Comparison of ENCODE assay signal across 8 cellular contexts in genomic region chr9:129569506-129570449, GRCh38. TPM values are rescaled to one million over a fixed set of nuclear protein-coding genes. Genes with fewer than 3 reads are reported as not detected.
DNase-seq lines count a peak whose midpoint lies in the region; FAIRE-seq and TF ChIP-seq lines count a peak whose summit lies in the region.

No MANE protein-coding gene starts in this region.

- peak; percentile 81 for FAIRE-seq in endothelial cell of umbilical vein (lab: Jason Lieb, UNC)

- no peaks in the 10 kb centered on the region for H3K9me3 ChIP-seq in endothelial cell of umbilical vein (replicated peaks; ENCODE audit: control insufficient read depth, insufficient read depth, low read length)
- no peaks in the 10 kb centered on the region for H3K9me3 ChIP-seq in effector memory CD4-positive, alpha-beta T cell (ENCODE audit: control insufficient read depth, low read length)

- BruUV-seq in endothelial cell of umbilical vein (replicated peaks; lab: Mats Ljungman, UMichigan), result no TSS peak

- H3K27me3 Mint-ChIP-seq in nephron (ENCODE audit: low read depth), result no peaks in the 10 kb centered on the region

- H3K27ac ChIP-seq in RWPE1 (peak overlapping the region; percentile 63), endothelial cell of umbilical vein (ENCODE audit: insufficient read depth, low read depth, low read length) (no peak overlapping the region)
- no peak overlapping the region for H3K27ac ChIP-seq in effector memory CD4-positive, alpha-beta T cell (ENCODE audit: insufficient read depth, low read length, poor library complexity, severe bottlenecking)

- H3K27me3 ChIP-seq in endothelial cell of umbilical vein (ENCODE audit: control insufficient read depth in 2 of 2, insufficient read depth in 2 of 2, low read length in 2 of 2), result no peaks in the 10 kb centered on the region
- H3K27me3 ChIP-seq in effector memory CD4-positive, alpha-beta T cell (replicated peaks; ENCODE audit: control insufficient read depth, insufficient read depth, low read length, poor library complexity, severe bottlenecking), result peaks cover 5% of the 10 kb centered on the region

- peak overlapping the region; percentile 9 for H2AFZ ChIP-seq in endothelial cell of umbilical vein (ENCODE audit: low read depth, low read length)

- no peaks in the 10 kb centered on the region for H3K36me3 ChIP-seq in endothelial cell of umbilical vein (ENCODE audit: control insufficient read depth in 2 of 2, extremely low read depth in 1 of 2, insufficient read depth in 2 of 2, low read length in 2 of 2)
- no peaks in the 10 kb centered on the region for H3K36me3 ChIP-seq in effector memory CD4-positive, alpha-beta T cell (ENCODE audit: control insufficient read depth, insufficient read depth, low read length)

- no peaks in the 10 kb centered on the region for H3K9me1 ChIP-seq in endothelial cell of umbilical vein (replicated peaks; ENCODE audit: control insufficient read depth, extremely low read depth, insufficient read depth, low read length)

- peak overlapping the region; percentile 77 to 90 (median 89) for H3K4me3 Mint-ChIP-seq in nephron

- H4K20me1 ChIP-seq in endothelial cell of umbilical vein (replicated peaks; ENCODE audit: control insufficient read depth, extremely low read depth, insufficient read depth, low read length), result no peaks in the 10 kb centered on the region

- no peak overlapping the region for H3K9ac ChIP-seq in endothelial cell of umbilical vein (replicated peaks; ENCODE audit: extremely low read depth, insufficient read depth, low read length)

- POLR2A ChIA-PET in RWPE1 (lab: Yijun Ruan, JAX; ENCODE audit: low non-redundant PET), result no interaction called here
- POLR2A ChIA-PET in endothelial cell of umbilical vein (lab: Charles Lee), result interaction anchor here (0.6 to 0.7 kb wide), 2 partner anchors 86 to 392 kb away, joined by 3 to 4 read pairs; partner anchors contain the start of gene IER5L

- peaks cover 31% of the 10 kb centered on the region for H3K4me1 Mint-ChIP-seq in nephron

- no peak for TF ChIP-seq POLR2A in endothelial cell of umbilical vein (IDR thresholded peaks at IDR 0.05; ENCODE audit: low read depth, low read length)

- TF ChIP-seq CTCF in RWPE1 (conservative IDR thresholded peaks at IDR 0.05; ENCODE audit: low read depth) (no peak), endothelial cell of umbilical vein (IDR thresholded peaks at IDR 0.05; ENCODE audit: extremely low read depth in 1 of 2, insufficient read depth in 1 of 2, low read depth in 1 of 2, low read length in 2 of 2) (peak; percentile 22 to 48), nephron (IDR thresholded peaks at IDR 0.05; ENCODE audit: unreplicated experiment in 3 of 3) (peak; percentile 45 to 53 (median 45))

- dilution Hi-C loops in endothelial cell of umbilical vein (cut with MboI; ENCODE audit: extremely low pct_ligation_motif_present, low sequenced_read_pairs), result no loop called here

- no peaks in the 10 kb centered on the region for H3K9me3 Mint-ChIP-seq in nephron

- peak overlapping the region; percentile 93 to 98 (median 97) for H3K27ac Mint-ChIP-seq in nephron

- no peak overlapping the region for H3K4me2 ChIP-seq in endothelial cell of umbilical vein (ENCODE audit: insufficient read depth, low read length)

- no peak overlapping the region for H3K4me3 ChIP-seq in endothelial cell of umbilical vein (replicated peaks in 1 of 3; ENCODE audit: insufficient read depth in 1 of 3, low read depth in 1 of 3, low read length in 3 of 3)
- H3K4me3 ChIP-seq in effector memory CD4-positive, alpha-beta T cell (ENCODE audit: insufficient read depth, low read depth, low read length, poor library complexity, severe bottlenecking), result no peak overlapping the region

- peaks cover 2% of the 10 kb centered on the region for H3K4me1 ChIP-seq in endothelial cell of umbilical vein (ENCODE audit: control insufficient read depth, extremely low read depth, insufficient read depth, low read length)
- H3K4me1 ChIP-seq in effector memory CD4-positive, alpha-beta T cell (ENCODE audit: control insufficient read depth, insufficient read depth, low read length, poor library complexity, severe bottlenecking), result peaks cover 14% of the 10 kb centered on the region

- H3K79me2 ChIP-seq in endothelial cell of umbilical vein (ENCODE audit: control insufficient read depth, insufficient read depth, low read length), result no peaks in the 10 kb centered on the region

- CTCF ChIA-PET in RWPE1 (lab: Yijun Ruan, JAX) (interaction anchor here (0.5 to 1.4 kb wide), 6 partner anchors 19 to 1129 kb away, joined by 3 to 4 read pairs (median 3); no protein-coding TSS in a partner anchor), endothelial cell of umbilical vein (lab: Charles Lee) (interaction anchor here (0.8 to 2.7 kb wide), 6 partner anchors 19 to 438 kb away, joined by 3 to 12 read pairs (median 6); no protein-coding TSS in a partner anchor)

- intact Hi-C loops in endothelial cell of umbilical vein (cut with micrococcal nuclease), result loop anchor here (2.0 to 5.0 kb wide), 5 partner anchors 37 to 532 kb away; partner anchors contain the start of gene MIGA2

- DNase-seq in DMS53 (lab: John Stamatoyannopoulos, UW) (peak; percentile 54), DMS53 treated with DMSO at 0.1 percent for 48 hours (lab: John Stamatoyannopoulos, UW; ENCODE audit: unreplicated experiment) (no peak), RWPE1 (ENCODE audit: low spot score) (no peak), endothelial cell of umbilical vein (ENCODE audit: low read depth, low spot score) (peak; percentile 30), mucosa of gallbladder (ENCODE audit: low spot score) (no peak), cortex of kidney (lab: John Stamatoyannopoulos, UW) (no peak)
- no peak for DNase-seq in effector memory CD4-positive, alpha-beta T cell

- H3K36me3 Mint-ChIP-seq in nephron (ENCODE audit: low read depth), result no peaks in the 10 kb centered on the region

TF ChIP-seq in endothelial cell of umbilical vein, 7 proteins besides CTCF, POLR2A, EP300 and RAD21:
- TF ChIP-seq MAX (IDR thresholded peaks at IDR 0.05; ENCODE audit: insufficient read depth, insufficient read length) (no peak), MYC (IDR thresholded peaks at IDR 0.05; ENCODE audit: low read depth, low read length) (no peak), GATA2 (IDR thresholded peaks at IDR 0.05; ENCODE audit: insufficient read depth, insufficient read length, low read depth, low read length) (no peak), FOS (IDR thresholded peaks at IDR 0.05; ENCODE audit: borderline replicate concordance, insufficient read depth, low read length) (no peak), JUN (IDR thresholded peaks at IDR 0.05; ENCODE audit: borderline replicate concordance, insufficient read depth, insufficient read length, low read depth) (no peak), EZH2 (IDR thresholded peaks at IDR 0.05; ENCODE audit: borderline replicate concordance, low read depth, low read length, severe bottlenecking) (no peak), POLR2AphosphoS5 (IDR thresholded peaks at IDR 0.05; ENCODE audit: insufficient read depth, low read depth, low read length) (no peak)

RNA-seq across cellular contexts. Expression of gene C9orf50, which starts 51.1 kb away (rescaled TPM):
- total RNA-seq in endothelial cell of umbilical vein (not detected in 2 replicates), mucosa of gallbladder (1.0 TPM)
- polyA plus RNA-seq in endothelial cell of umbilical vein, result 0.05 TPM in 1 of 2 replicates, not detected in the other
- not detected in 2 replicates for polyA plus RNA-seq in endothelial cell of umbilical vein (2011; cell fraction: cytosol; rRNA removed)
- not detected in 2 replicates for polyA plus RNA-seq in endothelial cell of umbilical vein (2011; cell fraction: nucleus; rRNA removed)
- not detected in 2 replicates for polyA plus RNA-seq in endothelial cell of umbilical vein (2012)
- polyA minus RNA-seq in endothelial cell of umbilical vein, result not detected in 2 replicates
- polyA minus RNA-seq in endothelial cell of umbilical vein (2011; cell fraction: cytosol; rRNA and poly(A)+ RNA removed), result not detected
- polyA minus RNA-seq in endothelial cell of umbilical vein (2011; cell fraction: nucleus; rRNA and poly(A)+ RNA removed), result not detected in 2 replicates

RNA-seq across cellular contexts. Expression of gene NTMT1, which starts 56.2 kb away (rescaled TPM):
- total RNA-seq in endothelial cell of umbilical vein (47.6 and 53.2 TPM in 2 replicates), mucosa of gallbladder (45.1 TPM)
- polyA plus RNA-seq in endothelial cell of umbilical vein, result 51.1 and 58.3 TPM in 2 replicates
- polyA plus RNA-seq in endothelial cell of umbilical vein (2011; cell fraction: cytosol; rRNA removed), result 44.9 and 48.8 TPM in 2 replicates
- polyA plus RNA-seq in endothelial cell of umbilical vein (2011; cell fraction: nucleus; rRNA removed), result 28.6 and 32.3 TPM in 2 replicates
- polyA plus RNA-seq in endothelial cell of umbilical vein (2012), result 39.2 and 47.0 TPM in 2 replicates
- polyA minus RNA-seq in endothelial cell of umbilical vein, result 15.9 and 22.1 TPM in 2 replicates
- polyA minus RNA-seq in endothelial cell of umbilical vein (2011; cell fraction: cytosol; rRNA and poly(A)+ RNA removed), result 52.6 TPM
- polyA minus RNA-seq in endothelial cell of umbilical vein (2011; cell fraction: nucleus; rRNA and poly(A)+ RNA removed), result 12.2 and 14.1 TPM in 2 replicates

Comparison
In these comparisons a context has a peak if more than half of its experiments do, and no peak if none do; other contexts are left out.
1. DNase-seq: peak in DMS53 (single experiment) and endothelial cell of umbilical vein (single experiment); none in DMS53 treated with DMSO at 0.1 percent for 48 hours (single experiment), RWPE1 (single experiment), mucosa of gallbladder (single experiment), cortex of kidney (single experiment) and effector memory CD4-positive, alpha-beta T cell (0 of 3).